In the genomic region with DNA sequence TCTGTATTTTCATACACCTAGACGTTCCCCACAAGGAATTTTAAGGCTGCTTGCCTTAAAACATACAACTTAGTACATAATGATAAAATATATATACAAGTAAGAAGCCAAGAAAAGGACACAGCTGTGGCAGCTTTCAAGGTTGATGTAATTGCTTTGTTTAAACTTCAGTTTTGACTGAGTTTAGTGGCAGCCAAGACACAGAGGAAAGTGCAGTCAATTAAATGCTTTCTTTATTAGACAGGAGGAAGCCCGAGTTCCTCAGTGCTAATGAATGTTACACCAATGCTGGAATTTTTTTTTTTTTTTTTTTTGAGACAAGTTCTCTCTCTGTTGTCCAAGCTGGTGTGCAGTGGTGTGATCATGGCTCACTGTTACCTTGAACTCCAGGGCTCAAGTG, we compare ENCODE assay signal across 22 cellular contexts. TPM values are rescaled to one million over a fixed set of nuclear protein-coding genes. Genes with fewer than 3 reads are reported as not detected.
"Had no signal": no experiment of that assay in that cellular context is flagged by ENCODE, and none has a peak within 500 bp of the region (broad histone marks: within the 10 kb centered on the region; RNA-seq: fewer than 3 reads in every experiment).

No MANE protein-coding gene starts in this region.

- H3K4me1 ChIP-seq: colonic mucosa, esophagus muscularis mucosa, foreskin keratinocyte, gastroesophageal sphincter, heart left ventricle, left lung, lower lobe of right lung had no signal

- H3K4me3 ChIP-seq: colonic mucosa, esophagus muscularis mucosa, gastroesophageal sphincter, heart left ventricle, left lung, lower lobe of right lung, mucosa of descending colon had no signal

- DNase-seq: colonic mucosa; cortex of kidney; effector CD4-positive, alpha-beta T cell; effector memory CD4-positive, alpha-beta T cell; foreskin keratinocyte; heart left ventricle; hippocampal formation; left cardiac atrium; left lung; left ventricle myocardium superior; lower lobe of right lung; mesenchymal stem cell; mucosa of descending colon; naive B cell had no signal

- H3K36me3 ChIP-seq: colonic mucosa had no signal

- ATAC-seq: foreskin keratinocyte, gastroesophageal sphincter, heart left ventricle, left cardiac atrium, left lung, left ventricle myocardium superior, lower lobe of right lung, mucosa of descending colon had no signal

- H3K9me3 Mint-ChIP-seq: dendritic cell treated with granulocyte-macrophage colony-stimulating factor and Interleukin-4, amounts not matched to agents 40 ng/mL and 50 ng/mL, for 4 days had no signal

- H3K27me3 Mint-ChIP-seq: dendritic cell treated with granulocyte-macrophage colony-stimulating factor and Interleukin-4, amounts not matched to agents 40 ng/mL and 50 ng/mL, for 4 days; naive B cell had no signal

- H3K27ac ChIP-seq: colonic mucosa, esophagus muscularis mucosa, foreskin keratinocyte, gastroesophageal sphincter, heart left ventricle, left lung, lower lobe of right lung had no signal

- H3K27ac Mint-ChIP-seq: dendritic cell treated with granulocyte-macrophage colony-stimulating factor and Interleukin-4, amounts not matched to agents 40 ng/mL and 50 ng/mL, for 4 days; mesothelial cell of epicardium; naive B cell had no signal

- H3K9me3 ChIP-seq: colonic mucosa, esophagus muscularis mucosa, gastroesophageal sphincter, heart left ventricle, left lung, lower lobe of right lung, mucosa of descending colon had no signal

- H3K4me3 Mint-ChIP-seq: dendritic cell treated with granulocyte-macrophage colony-stimulating factor and Interleukin-4, amounts not matched to agents 40 ng/mL and 50 ng/mL, for 4 days; mesothelial cell of epicardium; naive B cell had no signal

- H3K27me3 ChIP-seq: colonic mucosa, esophagus muscularis mucosa, foreskin keratinocyte, gastroesophageal sphincter, heart left ventricle, left lung had no signal

RNA-seq across cellular contexts. Expression of gene STK31, which starts 11.2 kb away (rescaled TPM):
- total RNA-seq: fibroblast of villous mesenchyme, foreskin keratinocyte, left ventricle myocardium superior, myocyte had no signal
- polyA plus RNA-seq: endothelial cell of umbilical vein, fibroblast of lung had no signal
